In genomic region chr2:127398239-127398590, GRCh38 we compare ENCODE assay signal across 8 cellular contexts.
DNase-seq lines count a peak whose midpoint lies in the region; ATAC-seq and TF ChIP-seq lines count a peak whose summit lies in the region.

No MANE protein-coding gene starts in this region.

- no peak overlapping the region for H3K4me3 ChIP-seq in astrocyte of the spinal cord (ENCODE audit: low read depth, low read length)

- TF ChIP-seq CTCF in astrocyte of the spinal cord (IDR thresholded peaks at IDR 0.05; ENCODE audit: low read depth, low read length) = no peak

- ATAC-seq in GM18870 (IDR thresholded peaks at IDR 0.05; ENCODE audit: unreplicated experiment) = peak; percentile 92
- ATAC-seq in HG03025 (IDR thresholded peaks at IDR 0.05; ENCODE audit: low FRiP score, unreplicated experiment) = peak; percentile 69
- ATAC-seq in stimulated activated naive CD8-positive, alpha-beta T cell treated with anti-CD3 and anti-CD28 coated beads, Interleukin-15, Interleukin-2, amounts not matched to agents 100 U/mL and 50 U/mL, for 24 hours = peak; percentile 65

- DNase-seq in AG20443 (ENCODE audit: low spot score) = peak; percentile 96
- peak; percentile 57 for DNase-seq in NOMO-1 treated with dmso at 0.1 percent for 144 hours (lab: John Stamatoyannopoulos, UW; ENCODE audit: unreplicated experiment)
- DNase-seq in astrocyte of the spinal cord (ENCODE audit: low read depth, low spot score) = peak; percentile 92
- peak; percentile 76 for DNase-seq in kidney glomerular epithelial cell (lab: John Stamatoyannopoulos, UW)
- DNase-seq in stimulated activated naive CD8-positive, alpha-beta T cell treated with anti-CD3 and anti-CD28 coated beads, Interleukin-15, Interleukin-2, amounts not matched to agents 100 U/mL and 50 U/mL, for 24 hours = peak; percentile 64
- no peak for DNase-seq in GF-D8 (lab: John Stamatoyannopoulos, UW)

- in situ Hi-C loops in astrocyte of the spinal cord (cut with HindIII; ENCODE audit: low sequenced_read_pairs) = no loop called here
